Comparison of ENCODE assay signal across 9 cellular contexts in the genomic region with DNA sequence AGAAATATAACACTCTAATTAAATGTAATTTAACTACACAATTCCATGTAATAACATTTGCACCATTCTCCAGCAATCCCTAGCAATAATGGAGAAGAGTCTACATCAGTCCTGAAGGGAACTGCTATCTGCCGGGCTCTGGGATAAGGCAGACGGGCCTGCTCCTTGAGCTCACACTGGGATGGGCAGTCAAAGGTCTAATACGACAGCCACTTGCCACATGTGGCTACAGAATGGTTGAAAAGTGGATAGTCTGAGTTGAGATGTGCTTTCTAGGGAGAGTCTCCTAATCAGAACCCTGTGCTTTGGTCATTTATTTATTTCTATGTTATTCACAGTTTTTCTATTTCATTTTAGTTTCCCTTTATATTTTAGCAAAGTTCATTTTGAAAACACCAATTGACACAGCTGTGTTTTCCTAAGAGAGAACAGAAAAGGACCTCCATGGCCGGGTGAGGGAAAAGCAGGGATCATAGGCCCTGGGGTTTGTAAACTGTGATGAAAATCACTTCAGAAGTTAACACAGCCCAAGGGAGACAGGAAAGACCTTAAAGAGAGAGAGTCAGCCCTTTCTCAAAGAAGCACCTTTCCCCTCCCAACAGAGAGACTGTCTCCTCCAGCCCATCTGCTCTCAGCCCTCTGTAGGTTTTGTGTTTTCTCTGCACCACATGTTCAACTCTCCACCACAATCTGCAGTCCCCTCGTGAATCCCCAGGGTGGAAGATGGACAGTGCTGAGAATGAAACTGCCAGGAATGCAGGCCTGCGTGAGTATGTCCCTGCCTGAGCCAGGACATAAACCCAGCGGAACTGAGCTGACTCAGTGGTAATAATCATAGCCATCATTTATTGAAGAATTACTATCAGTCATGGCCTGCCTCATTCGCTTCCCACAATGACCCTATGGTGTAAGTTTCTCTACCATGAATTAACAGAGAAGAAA. TPM values are rescaled to one million over a fixed set of nuclear protein-coding genes. Genes with fewer than 3 reads are reported as not detected.
DNase-seq lines count a peak whose midpoint lies in the region; ATAC-seq, FAIRE-seq and TF ChIP-seq lines count a peak whose summit lies in the region.
"Had no signal": no experiment of that assay in that cellular context is flagged by ENCODE, and none has a peak within 500 bp of the region (broad histone marks: within the 10 kb centered on the region; RNA-seq: fewer than 3 reads in every experiment).

No MANE protein-coding gene starts in this region.

- peak overlapping the region; percentile 57 for H3K4me2 ChIP-seq in K562 (ENCODE audit: insufficient read depth, low read length)

- no peak for TF ChIP-seq RAD21 in K562 (CRISPR knock-in tag; conservative IDR thresholded peaks at IDR 0.05 in 1 of 2, IDR thresholded peaks at IDR 0.05 in 1 of 2)

- H4K20me1 ChIP-seq in K562 (replicated peaks; ENCODE audit: control insufficient read depth, insufficient read depth, low read length) = no peaks in the 10 kb centered on the region

- peak overlapping the region; percentile 84 for H2AFZ ChIP-seq in K562 (ENCODE audit: low read depth, low read length)

- peak; percentile 87 for DNase-seq in LHCN-M2 (ENCODE audit: low read depth)
- DNase-seq in K562 (ENCODE audit: extremely low read depth in 1 of 4, low spot score in 3 of 4) = no peak
- DNase-seq in kidney glomerular epithelial cell (lab: John Stamatoyannopoulos, UW) = peak; percentile 43
- no peak for DNase-seq in transverse colon
- DNase-seq in activated T-cell treated with anti-CD3 and anti-CD28 coated beads, Interleukin-2, amount 50 U/mL, for 48 hours = no peak
- no peak for DNase-seq in COR-L47 (lab: John Stamatoyannopoulos, UW)
- no peak for DNase-seq in T-helper 17 cell
- DNase-seq: NCI-H2029 treated with DMSO at 0.1 percent for 48 hours had no signal

- H3K9me1 ChIP-seq in K562 (ENCODE audit: control insufficient read depth, insufficient read depth, low read length) = no peaks in the 10 kb centered on the region

- in situ Hi-C loops in K562 (cut with MboI) = no loop called here
- in situ Hi-C loops in transverse colon (cut with MboI; ENCODE audit: low pct_ligation_motif_present in 1 of 4, low pct_unique_long_range_greater_than_20kb in 1 of 4, low sequenced_read_pairs in 3 of 4) = loop anchor here (25.0 kb wide), 3 partner anchors 184 to 1059 kb away; a partner anchor contains a TSS

- H3K27ac ChIP-seq in K562 (ENCODE audit: extremely low read depth, low read depth, low read length) (no peak overlapping the region; the same call in 2 of the 3 replicates), transverse colon (peak overlapping the region; percentile 50 to 73 (median 60))

- TF ChIP-seq EP300 in K562 (IDR thresholded peaks at IDR 0.05; ENCODE audit: low read length) = no peak
- TF ChIP-seq EP300 in transverse colon (IDR thresholded peaks at IDR 0.05; ENCODE audit: low read depth) = no peak

- H3K36me3 ChIP-seq in K562 (ENCODE audit: control insufficient read depth, insufficient read depth, low read length) = no peaks in the 10 kb centered on the region
- no peaks in the 10 kb centered on the region for H3K36me3 ChIP-seq in transverse colon

- H3K9me3 ChIP-seq in K562 (replicated peaks; ENCODE audit: control insufficient read depth, insufficient read depth, low read depth, low read length) (no peaks in the 10 kb centered on the region), transverse colon (no peaks in the 10 kb centered on the region), T-helper 17 cell (ENCODE audit: control insufficient read depth, low read length, poor library complexity, severe bottlenecking) (no peaks in the 10 kb centered on the region)

- no peaks in the 10 kb centered on the region for H3K79me2 ChIP-seq in K562 (ENCODE audit: control insufficient read depth, insufficient read depth, low read length)

- intact Hi-C loops in K562 (cut with micrococcal nuclease) (no loop called here), transverse colon (cut with DNase I; ENCODE audit: low total_unique reads) (no loop called here)

- TF ChIP-seq CTCF in K562 (IDR thresholded peaks at IDR 0.05 in 2 of 3, conservative IDR thresholded peaks at IDR 0.05 in 1 of 3; ENCODE audit: insufficient read depth in 2 of 3, low read depth in 1 of 3, low read length in 3 of 3) (no peak), transverse colon (IDR thresholded peaks at IDR 0.05) (no peak)

- H3K27me3 Mint-ChIP-seq in T-helper 17 cell = no peaks in the 10 kb centered on the region
- H3K27me3 Mint-ChIP-seq: dendritic cell treated with granulocyte-macrophage colony-stimulating factor and Interleukin-4, amounts not matched to agents 40 ng/mL and 50 ng/mL, for 4 days had no signal

- H3K4me3 Mint-ChIP-seq in T-helper 17 cell = no peak overlapping the region
- H3K4me3 Mint-ChIP-seq: dendritic cell treated with granulocyte-macrophage colony-stimulating factor and Interleukin-4, amounts not matched to agents 40 ng/mL and 50 ng/mL, for 4 days had no signal

- CTCF ChIA-PET in K562 (lab: Yijun Ruan, JAX; ENCODE audit: low intra/inter-chr PET ratio) = no interaction called here

- TF ChIP-seq POLR2A in K562 (conservative IDR thresholded peaks at IDR 0.05) = no peak
- no peak for TF ChIP-seq POLR2A in transverse colon (IDR thresholded peaks at IDR 0.05)

- H3K4me3 ChIP-seq in K562 = no peak overlapping the region
- H3K4me3 ChIP-seq in transverse colon = peak overlapping the region in 1 of 4 donors; percentile 11

- no TSS peak for BruUV-seq in K562 (replicated peaks; lab: Mats Ljungman, UMichigan)

- H3K4me1 ChIP-seq in K562 (replicated peaks in 1 of 2; ENCODE audit: control insufficient read depth in 2 of 2, insufficient read depth in 2 of 2, low read length in 2 of 2) (no peaks in the 10 kb centered on the region; a peak in 1 of 5 replicates), transverse colon (peaks cover 0 to 9% (median 7%) of the 10 kb centered on the region in 4 donors)

- 50% methylated on average over 8 of the region's 8 CpGs for WGBS in K562 (ENCODE audit: insufficient coverage, low coverage, missing lambda C conversion rate)
- WGBS in transverse colon (ENCODE audit: low coverage in 1 of 2), 2 donors = 60 to 79% methylated on average over 7 to 8 of the region's 8 CpGs

- ATAC-seq in K562 (peak; percentile 77), T-helper 17 cell (no peak)

- H3K4me1 Mint-ChIP-seq in T-helper 17 cell = peaks cover 13% of the 10 kb centered on the region

- no peaks in the 10 kb centered on the region for H3K36me3 Mint-ChIP-seq in T-helper 17 cell (ENCODE audit: low read depth)

- POLR2A ChIA-PET in K562 (lab: Yijun Ruan, JAX) = interaction anchor here (0.5 kb wide), 1 partner anchor 239 kb away, joined by 3 read pairs; no protein-coding TSS in a partner anchor

- no peaks in the 10 kb centered on the region for H3K27me3 ChIP-seq in K562 (ENCODE audit: control insufficient read depth in 2 of 2, insufficient read depth in 2 of 2, low read length in 2 of 2)
- H3K27me3 ChIP-seq in transverse colon = no peaks in the 10 kb centered on the region

- no peak overlapping the region for H3K27ac Mint-ChIP-seq in T-helper 17 cell
- H3K27ac Mint-ChIP-seq: dendritic cell treated with granulocyte-macrophage colony-stimulating factor and Interleukin-4, amounts not matched to agents 40 ng/mL and 50 ng/mL, for 4 days had no signal

- no peak overlapping the region for H3K9ac ChIP-seq in K562 (ENCODE audit: insufficient read depth in 1 of 2, low read depth in 2 of 2, low read length in 2 of 2)

- FAIRE-seq in K562 (lab: Jason Lieb, UNC) = no peak

TF ChIP-seq in K562, 482 proteins besides CTCF, POLR2A, EP300 and RAD21 (continues in another document):
- TF ChIP-seq SMARCC2 (IDR thresholded peaks at IDR 0.05; ENCODE audit: low read depth) (no peak), BCL6 (CRISPR knock-in tag; IDR thresholded peaks at IDR 0.05) (no peak), KDM2B (CRISPR knock-in tag; IDR thresholded peaks at IDR 0.05) (no peak), NONO (IDR thresholded peaks at IDR 0.05; ENCODE audit: low read depth in 2 of 2, low read length in 1 of 2) (no peak), KLF6 (CRISPR knock-in tag; IDR thresholded peaks at IDR 0.05; ENCODE audit: borderline replicate concordance) (no peak)
- TF ChIP-seq, protein P1, sequence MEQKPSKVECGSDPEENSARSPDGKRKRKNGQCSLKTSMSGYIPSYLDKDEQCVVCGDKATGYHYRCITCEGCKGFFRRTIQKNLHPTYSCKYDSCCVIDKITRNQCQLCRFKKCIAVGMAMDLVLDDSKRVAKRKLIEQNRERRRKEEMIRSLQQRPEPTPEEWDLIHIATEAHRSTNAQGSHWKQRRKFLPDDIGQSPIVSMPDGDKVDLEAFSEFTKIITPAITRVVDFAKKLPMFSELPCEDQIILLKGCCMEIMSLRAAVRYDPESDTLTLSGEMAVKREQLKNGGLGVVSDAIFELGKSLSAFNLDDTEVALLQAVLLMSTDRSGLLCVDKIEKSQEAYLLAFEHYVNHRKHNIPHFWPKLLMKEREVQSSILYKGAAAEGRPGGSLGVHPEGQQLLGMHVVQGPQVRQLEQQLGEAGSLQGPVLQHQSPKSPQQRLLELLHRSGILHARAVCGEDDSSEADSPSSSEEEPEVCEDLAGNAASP (IDR thresholded peaks at IDR 0.05) = no peak

RNA-seq across cellular contexts. Expression of a gene that starts 11.6 kb away (rescaled TPM):
- total RNA-seq in LHCN-M2 (2014; rRNA removed) (0.38 and 1.1 TPM in 2 replicates), K562 (2014; rRNA removed) (0.08 and 0.23 TPM in 2 replicates), K562 (2014; rRNA removed; fragmentation: Illumina TruSeq; extraction: Trizol) (0.51 and 0.54 TPM in 2 replicates), K562 (2015; rRNA removed; fragmentation: Illumina TruSeq; extraction: Trizol) (0.34 and 0.43 TPM in 2 replicates), K562 (2021) (0.13 and 0.29 TPM in 2 replicates), transverse colon (1 to 10 TPM in 3 of 4 donors, not detected in 1; 1.9 to 8.6 (median 5.6) TPM), T-helper 17 cell (1 to 10 TPM in 1 of 2 donors, under 1 TPM in 1; 0.67 to 1.7 TPM)
- polyA plus RNA-seq in LHCN-M2 (2012) = 1.5 TPM
- 0.37 TPM in 1 of 2 replicates, not detected in the other for total RNA-seq in K562 (2011; cell fraction: chromatin; rRNA removed; ENCODE audit: low replicate concordance)
- not detected in 2 replicates for total RNA-seq in K562 (2011; cell fraction: nucleolus; rRNA removed)
- 0.29 TPM in 1 of 2 replicates, not detected in the other for total RNA-seq in K562 (2011; cell fraction: nucleoplasm; rRNA removed)
- polyA plus RNA-seq in K562 (2011; rRNA removed) (0.05 and 0.10 TPM in 2 replicates), K562 (2014; fragmentation: Illumina TruSeq; extraction: Trizol) (0.21 and 0.42 TPM in 2 replicates), K562 (2014; fragmentation: Nextera tagmentation; extraction: Ambion mirVana) (under 1 TPM; 0.07 to 0.20 TPM), K562 (2014; rRNA removed) (0.30 and 0.36 TPM in 2 replicates)
- polyA plus RNA-seq in K562 (2011; cell fraction: cytosol; rRNA removed) = 0.01 and 0.03 TPM in 2 replicates
- 0.22 TPM in 1 of 2 replicates, not detected in the other for polyA plus RNA-seq in K562 (2011; cell fraction: nucleus; rRNA removed)
- 0.19 and 0.22 TPM in 2 replicates for polyA plus RNA-seq in K562 (2012)
- polyA minus RNA-seq in K562 (2011; rRNA and poly(A)+ RNA removed) = not detected in 2 replicates
- not detected in 2 replicates for polyA minus RNA-seq in K562 (2011; cell fraction: cytosol; rRNA and poly(A)+ RNA removed)
- 0.13 TPM in 1 of 2 replicates, not detected in the other for polyA minus RNA-seq in K562 (2011; cell fraction: nucleus; rRNA and poly(A)+ RNA removed)

Comparison
In these comparisons a context has a peak if more than half of its experiments do, and no peak if none do; other contexts are left out.
1. DNase-seq: peak in LHCN-M2 (single experiment) and kidney glomerular epithelial cell (single experiment); none in K562 (0 of 4), transverse colon (single experiment), activated T-cell treated with anti-CD3 and anti-CD28 coated beads, Interleukin-2, amount 50 U/mL, for 48 hours (0 of 2), COR-L47 (single experiment) and T-helper 17 cell (0 of 3).